ENCODE assay signal across 23 cellular contexts in genomic region chrX:24196509-24196908, GRCh38. TPM values are rescaled to one million over a fixed set of nuclear protein-coding genes. Genes with fewer than 3 reads are reported as not detected.
DNase-seq lines count a peak whose midpoint lies in the region; ATAC-seq, FAIRE-seq and TF ChIP-seq lines count a peak whose summit lies in the region.
"Had no signal": no experiment of that assay in that cellular context is flagged by ENCODE, and none has a peak within 500 bp of the region (broad histone marks: within the 10 kb centered on the region; RNA-seq: fewer than 3 reads in every experiment).

No MANE protein-coding gene starts in this region.

- H4K20me1 ChIP-seq in HepG2 (ENCODE audit: insufficient read depth, low read length), result peaks cover 53% of the 10 kb centered on the region
- H4K20me1 ChIP-seq in K562 (replicated peaks; ENCODE audit: control insufficient read depth, insufficient read depth, low read length), result no peaks in the 10 kb centered on the region

- TF ChIP-seq EP300 in HepG2 (IDR thresholded peaks at IDR 0.05; ENCODE audit: low read depth in 2 of 2, low read length in 2 of 2) (no peak), HepG2 (CRISPR knock-in tag; IDR thresholded peaks at IDR 0.05; ENCODE audit: borderline replicate concordance) (no peak), K562 (IDR thresholded peaks at IDR 0.05; ENCODE audit: low read length) (no peak)

- no peak overlapping the region for H3K9ac ChIP-seq in HepG2 (ENCODE audit: insufficient read depth, low read depth, low read length)
- H3K9ac ChIP-seq in K562 (ENCODE audit: insufficient read depth in 1 of 2, low read depth in 2 of 2, low read length in 2 of 2), result no peak overlapping the region
- H3K9ac ChIP-seq: BLaER1, GM23248 had no signal

- TF ChIP-seq POLR2A in HepG2 (IDR thresholded peaks at IDR 0.05; ENCODE audit: insufficient read depth in 1 of 2, low read depth in 2 of 2, low read length in 2 of 2) (no peak), right lobe of liver (IDR thresholded peaks at IDR 0.05) (no peak), K562 (conservative IDR thresholded peaks at IDR 0.05) (no peak)

- H3K9me3 ChIP-seq in HepG2 (ENCODE audit: low read length) (no peaks in the 10 kb centered on the region), right lobe of liver (no peaks in the 10 kb centered on the region), K562 (replicated peaks; ENCODE audit: control insufficient read depth, insufficient read depth, low read depth, low read length) (no peaks in the 10 kb centered on the region)
- H3K9me3 ChIP-seq: BLaER1 had no signal

- in situ Hi-C loops in HepG2 (cut with HindIII; ENCODE audit: extremely low pct_ligation_motif_present, low pct_unique_long_range_greater_than_20kb), result no loop called here
- in situ Hi-C loops in K562 (cut with MboI), result no loop called here

- no peaks in the 10 kb centered on the region for H3K9me1 ChIP-seq in K562 (ENCODE audit: control insufficient read depth, insufficient read depth, low read length)

- 0 out of 2 replicates have a peak overlapping the region, but pooled peaks have one; percentile 18 for H3K4me2 ChIP-seq in HepG2 (ENCODE audit: low read depth, low read length)
- H3K4me2 ChIP-seq in K562 (ENCODE audit: insufficient read depth, low read length), result no peak overlapping the region
- H3K4me2 ChIP-seq: BLaER1 had no signal

- TF ChIP-seq CTCF in HepG2 (CRISPR knock-in tag; IDR thresholded peaks at IDR 0.05), result no peak
- no peak for TF ChIP-seq CTCF in right lobe of liver (IDR thresholded peaks at IDR 0.05)
- no peak for TF ChIP-seq CTCF in K562 (IDR thresholded peaks at IDR 0.05 in 2 of 3, conservative IDR thresholded peaks at IDR 0.05 in 1 of 3; ENCODE audit: insufficient read depth in 2 of 3, low read depth in 1 of 3, low read length in 3 of 3)

- no peak overlapping the region for H2AFZ ChIP-seq in HepG2 (ENCODE audit: low read length)
- no peak overlapping the region for H2AFZ ChIP-seq in K562 (ENCODE audit: low read depth, low read length)
- H2AFZ ChIP-seq: GM23248 had no signal

- H3K79me2 ChIP-seq in HepG2 (ENCODE audit: insufficient read depth, low read length) (peaks cover 94% of the 10 kb centered on the region), K562 (ENCODE audit: control insufficient read depth, insufficient read depth, low read length) (peaks cover 73% of the 10 kb centered on the region)

- H3K4me1 ChIP-seq in HepG2 (ENCODE audit: insufficient read depth, low read length), result peaks cover 76% of the 10 kb centered on the region
- peaks cover 0 to 42% (median 9%) of the 10 kb centered on the region in 4 donors for H3K4me1 ChIP-seq in right lobe of liver
- H3K4me1 ChIP-seq in K562 (replicated peaks in 1 of 2; ENCODE audit: control insufficient read depth in 2 of 2, insufficient read depth in 2 of 2, low read length in 2 of 2), result no peaks in the 10 kb centered on the region
- H3K4me1 ChIP-seq: BLaER1 had no signal

- FAIRE-seq in HepG2 (lab: Jason Lieb, UNC), result no peak
- FAIRE-seq in HTR-8/SVneo (lab: Jason Lieb, UNC), result peak; percentile 69
- no peak for FAIRE-seq in K562 (lab: Jason Lieb, UNC)
- FAIRE-seq: A204.1, D721Med, GM12878, GM19239, H1 had no signal

- WGBS in HepG2 (ENCODE audit: low lambda C conversion rate), result 100% methylated on average over 1 of the region's 1 CpG
- WGBS in right lobe of liver (ENCODE audit: insufficient coverage, low coverage, low lambda C conversion rate, missing lambda C conversion rate), result 100% methylated on average over 1 of the region's 1 CpG
- no CpG with 5 or more reads among the region's 1 CpG for WGBS in K562 (ENCODE audit: insufficient coverage, low coverage, missing lambda C conversion rate)

- BruUV-seq in HepG2 (replicated peaks; lab: Mats Ljungman, UMichigan) (no TSS peak), K562 (replicated peaks; lab: Mats Ljungman, UMichigan) (no TSS peak)

- 0 out of 5 replicates have a peak, but pooled peaks cover 0 to 4% of the 10 kb centered on the region in 2 experiments for H3K36me3 ChIP-seq in HepG2 (replicated peaks in 1 of 2; ENCODE audit: control insufficient read depth in 1 of 2, insufficient read depth in 2 of 2, low read length in 2 of 2)
- no peaks in the 10 kb centered on the region for H3K36me3 ChIP-seq in right lobe of liver
- peaks cover 5% of the 10 kb centered on the region; the same call in 1 of the 3 replicates for H3K36me3 ChIP-seq in K562 (ENCODE audit: control insufficient read depth, insufficient read depth, low read length)

- POLR2A ChIA-PET in HepG2 (lab: Yijun Ruan, JAX) (no interaction called here), K562 (lab: Yijun Ruan, JAX) (interaction anchor here (0.6 kb wide), 2 partner anchors 17 to 24 kb away, joined by 3 read pairs; no protein-coding TSS in a partner anchor)

- intact Hi-C loops in HepG2 (cut with micrococcal nuclease; ENCODE audit: unreplicated experiment), result loop anchor here (10.0 kb wide), 1 partner anchor 48 kb away; no protein-coding TSS in a partner anchor
- intact Hi-C loops in right lobe of liver (cut with DNase I), result no loop called here
- intact Hi-C loops in K562 (cut with micrococcal nuclease), result no loop called here

- TF ChIP-seq RAD21 in HepG2 (CRISPR knock-in tag; IDR thresholded peaks at IDR 0.05) (no peak), K562 (CRISPR knock-in tag; conservative IDR thresholded peaks at IDR 0.05 in 1 of 2, IDR thresholded peaks at IDR 0.05 in 1 of 2) (no peak)

- DNase-seq in HepG2 (ENCODE audit: low spot score), result no peak
- DNase-seq in right lobe of liver, result no peak
- no peak for DNase-seq in HTR-8/SVneo (ENCODE audit: insufficient read length, low spot score)
- no peak for DNase-seq in K562 (ENCODE audit: extremely low read depth in 1 of 4, low spot score in 3 of 4)
- DNase-seq in HuH-7.5 (ENCODE audit: low spot score), result no peak
- DNase-seq: CD4-positive, CD25-positive, alpha-beta regulatory T cell; CD8-positive, alpha-beta memory T cell; DMS 273 treated with DMSO at 0.1 percent for 48 hours; DMS79; EL; GDM1; GM23248; H7; HCEC 1CT had no signal

- H3K4me3 ChIP-seq in HepG2 (replicated peaks in 1 of 3; ENCODE audit: insufficient read depth in 1 of 3, low read depth in 2 of 3, low read length in 3 of 3) (no peak overlapping the region), right lobe of liver (no peak overlapping the region), K562 (no peak overlapping the region)
- H3K4me3 ChIP-seq: BLaER1, GM12878, GM23248 had no signal

- no peaks in the 10 kb centered on the region for H3K27me3 ChIP-seq in HepG2 (ENCODE audit: control insufficient read depth in 1 of 2, insufficient read depth in 2 of 2, low read length in 2 of 2)
- H3K27me3 ChIP-seq in right lobe of liver, result no peaks in the 10 kb centered on the region
- H3K27me3 ChIP-seq in K562 (ENCODE audit: control insufficient read depth in 2 of 2, insufficient read depth in 2 of 2, low read length in 2 of 2), result no peaks in the 10 kb centered on the region; a peak in 1 of 5 replicates
- H3K27me3 ChIP-seq: BLaER1 had no signal

- H3K27ac ChIP-seq in HepG2 (ENCODE audit: extremely low read length, insufficient read depth, low read length) (no peak overlapping the region), right lobe of liver (no peak overlapping the region), K562 (ENCODE audit: extremely low read depth, low read depth, low read length) (no peak overlapping the region)
- H3K27ac ChIP-seq: 22Rv1, BLaER1, C4-2B, GM23248 had no signal

- ATAC-seq in HepG2 (no peak), right lobe of liver (no peak), K562 (no peak), HG03354 (IDR thresholded peaks at IDR 0.05; ENCODE audit: poor library complexity, severe bottlenecking, unreplicated experiment) (no peak)
- ATAC-seq: GM12878 had no signal

- CTCF ChIA-PET in HepG2 (lab: Yijun Ruan, JAX; ENCODE audit: low intra/inter-chr PET ratio, low total read pairs) (no interaction called here), K562 (lab: Yijun Ruan, JAX; ENCODE audit: low intra/inter-chr PET ratio) (no interaction called here)

RNA-seq across cellular contexts. Expression of gene ZFX, which starts 47.0 kb away (rescaled TPM):
- 37.3 and 66.3 TPM in 2 replicates for total RNA-seq in HepG2 (2016; rRNA removed; fragmentation: Illumina TruSeq; extraction: Trizol)
- total RNA-seq in HepG2 (2016; cell fraction: cytosol; rRNA removed; fragmentation: Illumina TruSeq; extraction: Trizol; ENCODE audit: low read depth), result 17.0 and 20.4 TPM in 2 replicates
- total RNA-seq in HepG2 (2016; cell fraction: insoluble cytoplasmic fraction; rRNA removed; fragmentation: Illumina TruSeq; extraction: Trizol), result 37.7 and 62.0 TPM in 2 replicates
- 18.7 and 22.7 TPM in 2 replicates for total RNA-seq in HepG2 (2016; cell fraction: membrane; rRNA removed; fragmentation: Illumina TruSeq; extraction: Trizol)
- 33.1 and 36.3 TPM in 2 replicates for total RNA-seq in HepG2 (2016; cell fraction: nucleus; rRNA removed; fragmentation: Illumina TruSeq; extraction: Trizol)
- 13.8 and 14.9 TPM in 2 replicates for polyA plus RNA-seq in HepG2 (2011; rRNA removed)
- 5.6 and 10.7 TPM in 2 replicates for polyA plus RNA-seq in HepG2 (2011; cell fraction: cytosol; rRNA removed)
- polyA plus RNA-seq in HepG2 (2011; cell fraction: nucleus; rRNA removed), result 12.3 and 17.6 TPM in 2 replicates
- polyA plus RNA-seq in HepG2 (2012), result 15.4 and 18.0 TPM in 2 replicates
- polyA plus RNA-seq in HepG2 (2016; cell fraction: cytosol; fragmentation: Illumina TruSeq; extraction: Trizol; ENCODE audit: low read depth), result 0.86 and 0.89 TPM in 2 replicates
- polyA plus RNA-seq in HepG2 (2016; cell fraction: insoluble cytoplasmic fraction; fragmentation: Illumina TruSeq; extraction: Trizol; ENCODE audit: low read depth), result 16.6 and 19.7 TPM in 2 replicates
- polyA plus RNA-seq in HepG2 (2016; cell fraction: membrane; fragmentation: Illumina TruSeq; extraction: Trizol; ENCODE audit: low read depth), result 2.3 TPM in 2 replicates
- 33.0 and 36.3 TPM in 2 replicates for polyA plus RNA-seq in HepG2 (2016; cell fraction: nucleus; fragmentation: Illumina TruSeq; extraction: Trizol; ENCODE audit: insufficient read depth, low read depth)
- polyA minus RNA-seq in HepG2 (2011; rRNA and poly(A)+ RNA removed; ENCODE audit: low replicate concordance), result 21.0 and 79.5 TPM in 2 replicates
- 26.8 and 40.5 TPM in 2 replicates for polyA minus RNA-seq in HepG2 (2011; cell fraction: cytosol; rRNA and poly(A)+ RNA removed)
- polyA minus RNA-seq in HepG2 (2011; cell fraction: nucleus; rRNA and poly(A)+ RNA removed), result 57.7 and 69.4 TPM in 2 replicates
- total RNA-seq in right lobe of liver, result 10 to 100 TPM; 16.4 to 31.7 (median 23.5) TPM
- 40.4 and 55.0 TPM in 2 replicates for total RNA-seq in K562 (2011; cell fraction: chromatin; rRNA removed; ENCODE audit: low replicate concordance)
- total RNA-seq in K562 (2011; cell fraction: nucleolus; rRNA removed), result 17.5 and 22.0 TPM in 2 replicates
- total RNA-seq in K562 (2011; cell fraction: nucleoplasm; rRNA removed), result 25.4 and 31.0 TPM in 2 replicates
- 11.4 and 12.0 TPM in 2 replicates for total RNA-seq in K562 (2014; rRNA removed)
- 20.2 and 24.8 TPM in 2 replicates for total RNA-seq in K562 (2014; rRNA removed; fragmentation: Illumina TruSeq; extraction: Trizol)
- total RNA-seq in K562 (2015; rRNA removed; fragmentation: Illumina TruSeq; extraction: Trizol), result 20.3 and 23.1 TPM in 2 replicates
- 24.0 and 25.2 TPM in 2 replicates for total RNA-seq in K562 (2021)
- polyA plus RNA-seq in K562 (2011; rRNA removed), result 13.6 and 13.7 TPM in 2 replicates
- polyA plus RNA-seq in K562 (2011; cell fraction: cytosol; rRNA removed), result 2.8 and 6.1 TPM in 2 replicates
- 11.4 and 13.8 TPM in 2 replicates for polyA plus RNA-seq in K562 (2011; cell fraction: nucleus; rRNA removed)
- 6.3 and 8.7 TPM in 2 replicates for polyA plus RNA-seq in K562 (2012)
- 7.7 and 8.4 TPM in 2 replicates for polyA plus RNA-seq in K562 (2014; fragmentation: Illumina TruSeq; extraction: Trizol)
- 1 to 10 TPM; 5.3 to 9.9 TPM for polyA plus RNA-seq in K562 (2014; fragmentation: Nextera tagmentation; extraction: Ambion mirVana)
- polyA plus RNA-seq in K562 (2014; rRNA removed), result 6.1 and 7.7 TPM in 2 replicates
- 88.2 and 103 TPM in 2 replicates for polyA minus RNA-seq in K562 (2011; rRNA and poly(A)+ RNA removed)
- polyA minus RNA-seq in K562 (2011; cell fraction: cytosol; rRNA and poly(A)+ RNA removed), result 21.0 and 24.4 TPM in 2 replicates
- 15.1 and 21.5 TPM in 2 replicates for polyA minus RNA-seq in K562 (2011; cell fraction: nucleus; rRNA and poly(A)+ RNA removed)

Comparison
In these comparisons a context has a peak if more than half of its experiments do, and no peak if none do; other contexts are left out.
1. Of the 241 proteins assayed by ChIP-seq in both HepG2 and K562: peak only in HepG2: none; only in K562: none; in both: ZNF121; in neither: 240.